In the genomic region with DNA sequence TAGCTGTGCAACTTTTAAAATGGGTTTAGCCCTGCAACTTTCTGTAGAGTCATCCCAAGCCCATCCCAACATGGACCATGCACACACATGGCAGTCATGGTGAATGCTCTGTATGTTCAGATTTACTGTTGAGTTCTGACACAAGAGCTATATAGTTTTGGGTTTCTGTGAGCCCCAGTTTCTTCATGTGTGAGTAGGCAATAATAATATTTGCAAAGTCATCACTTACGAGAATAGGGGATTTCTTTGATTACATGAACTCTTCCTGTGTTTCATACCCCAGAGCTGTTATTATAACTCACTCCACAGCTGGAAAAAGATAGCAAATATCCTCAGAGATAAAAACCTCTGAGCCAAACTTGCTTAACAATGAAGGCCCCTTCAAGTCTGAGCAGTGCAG, we compare ENCODE assay signal across 25 cellular contexts.
"Had no signal": no experiment of that assay in that cellular context is flagged by ENCODE, and none has a peak within 500 bp of the region (broad histone marks: within the 10 kb centered on the region; RNA-seq: fewer than 3 reads in every experiment).

No MANE protein-coding gene starts in this region.

- DNase-seq: activated CD4-positive, alpha-beta memory T cell treated with anti-CD3 and anti-CD28 coated beads for 36 hours; activated CD4-positive, alpha-beta T cell treated with anti-CD3 and anti-CD28 coated beads, Interleukin-2, amount 10 ng/mL, durations not matched to agents 7 days and 5 days; activated CD4-positive, CD25-positive, alpha-beta regulatory T cell; activated gamma-delta T cell; activated naive CD4-positive, alpha-beta T cell treated with anti-CD3 and anti-CD28 coated beads for 36 hours; activated T-cell treated with anti-CD3 and anti-CD28 coated beads for 4 hours; activated T-cell treated with anti-CD3 and anti-CD28 coated beads, Interleukin-2, amount 50 U/mL, for 48 hours; amygdala; caudate nucleus; Kasumi-1; KBM-7; NCI-H1048; NCI-H146; NCI-H187 treated with DMSO at 0.1 percent for 48 hours; NCI-H2081 treated with DMSO at 0.1 percent for 48 hours; NCI-H2171; NCI-H226; NCI-H510A; NCI-H526 treated with DMSO at 0.1 percent for 48 hours; NCI-H82; SK-N-SH; T-helper 1 cell had no signal

- FAIRE-seq: astrocyte had no signal

- H3K9me3 ChIP-seq: SK-N-SH had no signal

- H3K4me2 ChIP-seq: SK-N-SH had no signal

- H3K27ac ChIP-seq: VCaP had no signal

- ATAC-seq: activated T-helper 17 cell treated with anti-CD3 and anti-CD28 coated beads, Interleukin-2, amount 50 U/mL, for 72 hours had no signal

- H3K9ac ChIP-seq: SK-N-SH had no signal
